9 cellular contexts compared by ENCODE assay signal in genomic region chr9:86407022-86407421, GRCh38. TPM values are rescaled to one million over a fixed set of nuclear protein-coding genes. Genes with fewer than 3 reads are reported as not detected.
A peak's percentile ranks its signal among the peaks of the same experiment; 100 is the strongest.
DNase-seq lines count a peak whose midpoint lies in the region; ATAC-seq lines count a peak whose summit lies in the region.
"Had no signal": no experiment of that assay in that cellular context is flagged by ENCODE, and none has a peak within 500 bp of the region (broad histone marks: within the 10 kb centered on the region; RNA-seq: fewer than 3 reads in every experiment).

No MANE protein-coding gene starts in this region.

- H3K4me3 Mint-ChIP-seq in activated T-helper 17 cell treated with anti-CD3 and anti-CD28 coated beads, Interleukin-2, amount 50 U/mL, for 72 hours: peak overlapping the region; percentile 76
- H3K4me3 Mint-ChIP-seq: CD4-positive, CD25-positive, alpha-beta regulatory T cell had no signal

- no peaks in the 10 kb centered on the region for H3K36me3 Mint-ChIP-seq in activated T-helper 17 cell treated with anti-CD3 and anti-CD28 coated beads, Interleukin-2, amount 50 U/mL, for 72 hours (ENCODE audit: low read depth)
- H3K36me3 Mint-ChIP-seq: CD4-positive, CD25-positive, alpha-beta regulatory T cell had no signal

- peak; percentile 64 for ATAC-seq in activated T-helper 17 cell treated with anti-CD3 and anti-CD28 coated beads, Interleukin-2, amount 50 U/mL, for 72 hours (replicated peaks)
- ATAC-seq in GM19397 (IDR thresholded peaks at IDR 0.05; ENCODE audit: unreplicated experiment): no peak
- no peak for ATAC-seq in GM21825 (IDR thresholded peaks at IDR 0.05; ENCODE audit: unreplicated experiment)

- H3K27ac ChIP-seq in temporal lobe (ENCODE audit: low read depth, low read length): peak overlapping the region; percentile 83

- DNase-seq in activated naive CD4-positive, alpha-beta T cell treated with Interleukin-2 at 50 U/mL for 16 hours: peak; percentile 4
- DNase-seq in activated naive CD4-positive, alpha-beta T cell (lab: John Stamatoyannopoulos, UW): no peak
- DNase-seq in islet precursor cell: peak; percentile 92
- DNase-seq in hippocampal formation (lab: John Stamatoyannopoulos, UW): no peak
- DNase-seq: CD4-positive, CD25-positive, alpha-beta regulatory T cell had no signal

- H3K27ac Mint-ChIP-seq in activated T-helper 17 cell treated with anti-CD3 and anti-CD28 coated beads, Interleukin-2, amount 50 U/mL, for 72 hours: no peak overlapping the region
- H3K27ac Mint-ChIP-seq: CD4-positive, CD25-positive, alpha-beta regulatory T cell had no signal

- peaks cover 12% of the 10 kb centered on the region for H3K4me1 Mint-ChIP-seq in activated T-helper 17 cell treated with anti-CD3 and anti-CD28 coated beads, Interleukin-2, amount 50 U/mL, for 72 hours

- H3K27me3 Mint-ChIP-seq in activated T-helper 17 cell treated with anti-CD3 and anti-CD28 coated beads, Interleukin-2, amount 50 U/mL, for 72 hours: peaks cover 20% of the 10 kb centered on the region

- H3K9me3 Mint-ChIP-seq in activated T-helper 17 cell treated with anti-CD3 and anti-CD28 coated beads, Interleukin-2, amount 50 U/mL, for 72 hours: no peaks in the 10 kb centered on the region
- H3K9me3 Mint-ChIP-seq: CD4-positive, CD25-positive, alpha-beta regulatory T cell had no signal

RNA-seq across cellular contexts. Expression of gene TUT7, which starts 52.8 kb away (rescaled TPM):
- total RNA-seq in activated T-helper 17 cell treated with anti-CD3 and anti-CD28 coated beads, Interleukin-2, amount 50 U/mL, for 72 hours: 10 to 100 TPM; 42.7 to 79.0 TPM
- total RNA-seq in temporal lobe: 25.8 TPM

Comparison
In these comparisons a context has a peak if more than half of its experiments do, and no peak if none do; other contexts are left out.
1. DNase-seq: peak in activated naive CD4-positive, alpha-beta T cell treated with Interleukin-2 at 50 U/mL for 16 hours (single experiment) and islet precursor cell (single experiment); none in activated naive CD4-positive, alpha-beta T cell (0 of 4) and hippocampal formation (0 of 2).